In genomic region chrX:69021561-69021960, GRCh38 we compare ENCODE assay signal across 25 cellular contexts.
"Had no signal": no experiment of that assay in that cellular context is flagged by ENCODE, and none has a peak within 500 bp of the region (broad histone marks: within the 10 kb centered on the region; RNA-seq: fewer than 3 reads in every experiment).

No MANE protein-coding gene starts in this region.

- H3K27ac Mint-ChIP-seq: activated CD4-positive, alpha-beta memory T cell treated with anti-CD3 and anti-CD28 coated beads for 36 hours; activated naive CD4-positive, alpha-beta T cell treated with anti-CD3 and anti-CD28 coated beads for 36 hours; activated naive CD8-positive, alpha-beta T cell treated with anti-CD3 and anti-CD28 coated beads, Interleukin-2, amount 10 ng/mL, durations not matched to agents 7 days and 5 days; activated T-helper 1 cell treated with anti-CD3 and anti-CD28 coated beads, Interleukin-12 subunit alpha, Interleukin-12 subunit beta, Interleukin-2, Interleukin-4 antibody, amounts not matched to agents 30 ng/mL and 10 ng/mL and 1 ng/mL, durations not matched to agents 14 hours and 24 hours and 36 hours; memory B cell; naive thymus-derived CD4-positive, alpha-beta T cell had no signal

- DNase-seq: activated CD4-positive, alpha-beta memory T cell treated with anti-CD3 and anti-CD28 coated beads for 36 hours; activated CD4-positive, alpha-beta T cell treated with anti-CD3 and anti-CD28 coated beads for 48 hours; activated CD8-positive, alpha-beta memory T cell treated with anti-CD3 and anti-CD28 coated beads, Interleukin-2, amount 50 U/mL, for 4 hours; activated effector memory CD4-positive, alpha-beta T cell treated with anti-CD3 and anti-CD28 coated beads, Interleukin-2, amount 50 U/mL, for 16 hours; activated naive CD4-positive, alpha-beta T cell treated with anti-CD3 and anti-CD28 coated beads for 36 hours; activated naive CD8-positive, alpha-beta T cell treated with anti-CD3 and anti-CD28 coated beads, Interleukin-2, amount 10 ng/mL, durations not matched to agents 7 days and 5 days; activated T-cell treated with anti-CD3 and anti-CD28 coated beads, Interleukin-2, amount 50 U/mL, for 1 hour; amniotic stem cell; brain microvascular endothelial cell; dorsolateral prefrontal cortex; effector memory CD4-positive, alpha-beta T cell; erythroblast; left cardiac atrium; midbrain; naive thymus-derived CD4-positive, alpha-beta T cell; occipital lobe; right cardiac atrium; spleen; stimulated activated naive CD4-positive, alpha-beta T cell; T-helper 9 cell; tibial artery; upper lobe of right lung had no signal

- H3K4me3 Mint-ChIP-seq: activated CD4-positive, alpha-beta memory T cell treated with anti-CD3 and anti-CD28 coated beads for 36 hours; activated naive CD4-positive, alpha-beta T cell treated with anti-CD3 and anti-CD28 coated beads for 36 hours; activated naive CD8-positive, alpha-beta T cell treated with anti-CD3 and anti-CD28 coated beads, Interleukin-2, amount 10 ng/mL, durations not matched to agents 7 days and 5 days; activated T-helper 1 cell treated with anti-CD3 and anti-CD28 coated beads, Interleukin-12 subunit alpha, Interleukin-12 subunit beta, Interleukin-2, Interleukin-4 antibody, amounts not matched to agents 30 ng/mL and 10 ng/mL and 1 ng/mL, durations not matched to agents 14 hours and 24 hours and 36 hours; memory B cell; naive thymus-derived CD4-positive, alpha-beta T cell had no signal

- ATAC-seq: gastroesophageal sphincter; left cardiac atrium; naive thymus-derived CD4-positive, alpha-beta T cell; right cardiac atrium; upper lobe of right lung had no signal

- H3K4me1 Mint-ChIP-seq: activated naive CD8-positive, alpha-beta T cell treated with anti-CD3 and anti-CD28 coated beads, Interleukin-2, amount 10 ng/mL, durations not matched to agents 7 days and 5 days; naive thymus-derived CD4-positive, alpha-beta T cell had no signal

- H3K9me3 Mint-ChIP-seq: activated CD4-positive, alpha-beta memory T cell treated with anti-CD3 and anti-CD28 coated beads for 36 hours; activated naive CD4-positive, alpha-beta T cell treated with anti-CD3 and anti-CD28 coated beads for 36 hours; activated naive CD8-positive, alpha-beta T cell treated with anti-CD3 and anti-CD28 coated beads, Interleukin-2, amount 10 ng/mL, durations not matched to agents 7 days and 5 days; activated T-helper 1 cell treated with anti-CD3 and anti-CD28 coated beads, Interleukin-12 subunit alpha, Interleukin-12 subunit beta, Interleukin-2, Interleukin-4 antibody, amounts not matched to agents 30 ng/mL and 10 ng/mL and 1 ng/mL, durations not matched to agents 14 hours and 24 hours and 36 hours; memory B cell; naive thymus-derived CD4-positive, alpha-beta T cell had no signal

- H3K27me3 Mint-ChIP-seq: activated CD4-positive, alpha-beta memory T cell treated with anti-CD3 and anti-CD28 coated beads for 36 hours; activated naive CD8-positive, alpha-beta T cell treated with anti-CD3 and anti-CD28 coated beads, Interleukin-2, amount 10 ng/mL, durations not matched to agents 7 days and 5 days; memory B cell; naive thymus-derived CD4-positive, alpha-beta T cell had no signal

- H3K36me3 Mint-ChIP-seq: activated CD4-positive, alpha-beta memory T cell treated with anti-CD3 and anti-CD28 coated beads for 36 hours; activated naive CD8-positive, alpha-beta T cell treated with anti-CD3 and anti-CD28 coated beads, Interleukin-2, amount 10 ng/mL, durations not matched to agents 7 days and 5 days; memory B cell; naive thymus-derived CD4-positive, alpha-beta T cell had no signal
